Comparison of ENCODE assay signal across 14 cellular contexts in the genomic region with DNA sequence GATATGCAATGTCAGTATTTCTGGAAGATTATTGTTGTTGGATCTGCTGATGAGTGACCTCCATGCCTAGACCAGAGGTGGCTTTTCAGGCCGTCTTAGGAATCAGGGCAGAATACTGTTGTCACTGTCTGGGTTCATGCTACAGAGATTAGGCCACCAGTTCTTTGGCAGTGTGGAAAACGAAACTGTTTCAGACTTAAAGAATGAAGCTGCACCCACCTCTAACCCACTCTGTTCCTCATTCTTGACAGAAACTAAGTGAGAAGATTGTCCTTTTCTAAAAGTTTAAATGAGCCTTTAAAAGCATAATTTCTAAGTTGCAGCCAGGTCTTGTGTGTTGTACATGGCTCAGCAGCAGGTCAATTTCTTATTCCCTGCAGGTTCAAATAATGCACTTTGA.
DNase-seq lines count a peak whose midpoint lies in the region; ATAC-seq and TF ChIP-seq lines count a peak whose summit lies in the region.
"Had no signal": no experiment of that assay in that cellular context is flagged by ENCODE, and none has a peak within 500 bp of the region (broad histone marks: within the 10 kb centered on the region; RNA-seq: fewer than 3 reads in every experiment).

No MANE protein-coding gene starts in this region.

- no peak for TF ChIP-seq CTCF in GM13977 (IDR thresholded peaks at IDR 0.05; ENCODE audit: extremely low read depth, insufficient read depth, missing control alignments)
- TF ChIP-seq CTCF in sigmoid colon (IDR thresholded peaks at IDR 0.05) = no peak
- no peak for TF ChIP-seq CTCF in tibial artery (IDR thresholded peaks at IDR 0.05)

- DNase-seq in GM13977 (ENCODE audit: low spot score) (peak; percentile 21), NK-92 (lab: John Stamatoyannopoulos, UW; ENCODE audit: unreplicated experiment) (no peak), NCI-H128 (lab: John Stamatoyannopoulos, UW; ENCODE audit: unreplicated experiment) (no peak), sigmoid colon (no peak), tibial artery (no peak)
- DNase-seq: activated CD8-positive, alpha-beta memory T cell treated with anti-CD3 and anti-CD28 coated beads for 24 hours; immature natural killer cell; NCI-H187 had no signal

- H3K27ac ChIP-seq in sigmoid colon (no peak overlapping the region), tibial artery (no peak overlapping the region)
- H3K27ac ChIP-seq: coronary artery, right atrium auricular region had no signal

- TF ChIP-seq EP300 in sigmoid colon (IDR thresholded peaks at IDR 0.05) = no peak

- H3K4me3 ChIP-seq in sigmoid colon (no peak overlapping the region), tibial artery (no peak overlapping the region)
- H3K4me3 ChIP-seq: coronary artery, right atrium auricular region had no signal

- intact Hi-C loops in sigmoid colon (cut with DNase I) = no loop called here
- intact Hi-C loops in tibial artery (cut with DNase I; ENCODE audit: low total_unique reads) = no loop called here

- WGBS in sigmoid colon, 2 donors = 62 to 81% methylated on average over 2 of the region's 2 CpGs

- H3K27me3 ChIP-seq in sigmoid colon (no peaks in the 10 kb centered on the region), tibial artery (no peaks in the 10 kb centered on the region)
- H3K27me3 ChIP-seq: right atrium auricular region had no signal

- no peak for TF ChIP-seq POLR2A in sigmoid colon (IDR thresholded peaks at IDR 0.05)

- ATAC-seq in GM19452 (IDR thresholded peaks at IDR 0.05; ENCODE audit: unreplicated experiment) (peak; percentile 67), HG02763 (IDR thresholded peaks at IDR 0.05; ENCODE audit: unreplicated experiment) (peak; percentile 64), HG03521 (IDR thresholded peaks at IDR 0.05; ENCODE audit: unreplicated experiment) (peak; percentile 58)
- ATAC-seq: activated naive CD4-positive, alpha-beta T cell treated with anti-CD3 and anti-CD28 coated beads, Interleukin-2, amount 50 U/mL, for 72 hours had no signal

- in situ Hi-C loops in GM13977 (cut with MboI; ENCODE audit: low pct_unique_long_range_greater_than_20kb, low sequenced_read_pairs, unreplicated experiment) = no loop called here

- no peaks in the 10 kb centered on the region for H3K36me3 ChIP-seq in sigmoid colon
- H3K36me3 ChIP-seq in tibial artery = no peaks in the 10 kb centered on the region
- H3K36me3 ChIP-seq: right atrium auricular region had no signal

- H3K4me1 ChIP-seq in sigmoid colon = no peaks in the 10 kb centered on the region
- H3K4me1 ChIP-seq in tibial artery = peaks cover 0 to 10% (median 7%) of the 10 kb centered on the region in 4 donors

- H3K9me3 ChIP-seq in sigmoid colon (no peaks in the 10 kb centered on the region), tibial artery (no peaks in the 10 kb centered on the region)
